In genomic region chr4:105951198-105951597, GRCh38 we compare ENCODE assay signal across 1 cellular context.
TF ChIP-seq lines count a peak whose summit lies in the region.

No MANE protein-coding gene starts in this region.

TF ChIP-seq in SK-N-SH treated with all-trans-retinoic acid at 6 μM for 48 hours, 23 proteins besides CTCF, POLR2A, EP300 and RAD21 (continued from another document):
- TF ChIP-seq POU6F1 (CRISPR knock-in tag; IDR thresholded peaks at IDR 0.05; ENCODE audit: borderline replicate concordance, low read depth) = no peak
- no peak for TF ChIP-seq ZFP3 (CRISPR knock-in tag; IDR thresholded peaks at IDR 0.05)
- no peak for TF ChIP-seq TCF4 (CRISPR knock-in tag; IDR thresholded peaks at IDR 0.05; ENCODE audit: borderline replicate concordance)
- TF ChIP-seq ARNTL (CRISPR knock-in tag; IDR thresholded peaks at IDR 0.05; ENCODE audit: borderline replicate concordance, low read depth) = no peak
TF ChIP-seq in SK-N-SH treated with all-trans-retinoic acid at 6 μM for 48 hours: peak in this region for 0.
